14 cellular contexts compared by ENCODE assay signal in the genomic region with DNA sequence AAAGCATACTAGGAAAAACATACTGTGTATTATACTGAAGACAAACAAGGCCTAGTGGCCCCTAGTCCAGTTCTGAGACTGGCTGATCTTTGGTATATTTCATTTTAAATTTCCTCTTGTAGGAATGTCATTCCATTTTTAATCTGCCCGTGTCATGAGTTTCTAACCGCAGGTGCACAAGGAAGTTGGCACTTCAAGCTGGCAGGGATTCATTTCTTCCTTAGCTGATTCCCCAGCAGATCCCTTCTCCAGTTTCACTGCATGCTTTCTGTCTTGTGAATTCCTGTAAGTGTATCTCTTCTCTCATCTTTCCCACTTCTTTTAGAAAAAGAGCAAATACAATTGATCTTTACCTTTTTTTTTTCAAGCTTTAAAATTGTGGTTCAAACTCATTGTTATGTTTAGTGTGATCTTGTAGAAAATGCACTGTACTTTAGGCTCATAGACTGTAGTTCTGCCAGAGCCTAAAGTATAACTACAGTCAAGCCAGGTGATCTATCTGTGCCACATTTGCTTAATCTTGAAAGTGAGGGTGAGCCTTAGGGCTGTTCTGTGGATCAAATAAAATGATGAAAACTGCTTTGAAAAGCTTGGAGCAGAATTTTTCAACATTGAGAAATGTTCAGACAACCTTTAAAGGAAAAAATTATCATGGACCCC. TPM values are rescaled to one million over a fixed set of nuclear protein-coding genes. Genes with fewer than 3 reads are reported as not detected.
DNase-seq lines count a peak whose midpoint lies in the region; ATAC-seq and TF ChIP-seq lines count a peak whose summit lies in the region.
"Had no signal": no experiment of that assay in that cellular context is flagged by ENCODE, and none has a peak within 500 bp of the region (broad histone marks: within the 10 kb centered on the region; RNA-seq: fewer than 3 reads in every experiment).

No MANE protein-coding gene starts in this region.

- H3K9me3 Mint-ChIP-seq in CD4-positive, alpha-beta T cell: no peaks in the 10 kb centered on the region
- H3K9me3 Mint-ChIP-seq: activated T-helper 17 cell treated with anti-CD3 and anti-CD28 coated beads, Interleukin-2, amount 50 U/mL, for 72 hours had no signal

- ATAC-seq in CD4-positive, alpha-beta T cell (ENCODE audit: poor library complexity): no peak
- ATAC-seq in HG03280 (IDR thresholded peaks at IDR 0.05; ENCODE audit: unreplicated experiment): no peak
- ATAC-seq: activated CD8-positive, alpha-beta T cell treated with anti-CD3 and anti-CD28 coated beads, Interleukin-2, amount 10 ng/mL, durations not matched to agents 7 days and 5 days; activated T-helper 17 cell treated with anti-CD3 and anti-CD28 coated beads, Interleukin-2, amount 50 U/mL, for 72 hours had no signal

- peak; percentile 41 for DNase-seq in Daoy (ENCODE audit: low read depth)
- DNase-seq in NCI-H2107 treated with DMSO at 0.1 percent for 48 hours (lab: John Stamatoyannopoulos, UW; ENCODE audit: unreplicated experiment): peak; percentile 48
- no peak for DNase-seq in epithelial cell of prostate (ENCODE audit: low read depth, low spot score)
- peak; percentile 27 for DNase-seq in pons (ENCODE audit: low spot score)
- no peak for DNase-seq in CD4-positive, alpha-beta T cell
- no peak for DNase-seq in GM13977 (ENCODE audit: low spot score)
- DNase-seq in erythroblast (lab: John Stamatoyannopoulos, UW): no peak
- DNase-seq: activated CD8-positive, alpha-beta T cell treated with anti-CD3 and anti-CD28 coated beads, Interleukin-2, amount 10 ng/mL, durations not matched to agents 7 days and 5 days; Right ventricle myocardium superior; stimulated activated CD4-positive, alpha-beta T cell treated with anti-CD3 and anti-CD28 coated beads, Interleukin-2, amount 100 ng/mL, for 48 hours; T-helper 9 cell had no signal

- no peak for TF ChIP-seq POLR2A in erythroblast (IDR thresholded peaks at IDR 0.05; ENCODE audit: low read length)

- H3K27ac Mint-ChIP-seq in CD4-positive, alpha-beta T cell: no peak overlapping the region
- H3K27ac Mint-ChIP-seq: activated CD8-positive, alpha-beta T cell treated with anti-CD3 and anti-CD28 coated beads, Interleukin-2, amount 10 ng/mL, durations not matched to agents 7 days and 5 days; activated T-helper 17 cell treated with anti-CD3 and anti-CD28 coated beads, Interleukin-2, amount 50 U/mL, for 72 hours had no signal

- TF ChIP-seq CTCF in CD4-positive, alpha-beta T cell (IDR thresholded peaks at IDR 0.05): no peak
- no peak for TF ChIP-seq CTCF in GM13977 (IDR thresholded peaks at IDR 0.05; ENCODE audit: extremely low read depth, insufficient read depth, missing control alignments)

- H3K9me3 ChIP-seq in CD4-positive, alpha-beta T cell (ENCODE audit: control insufficient read depth, low read length): no peaks in the 10 kb centered on the region
- H3K9me3 ChIP-seq: BLaER1 treated with 17β-estradiol and CSF1 and Interleukin-3, amounts not matched to agents 10 nM and 100 nM had no signal

- intact Hi-C loops in CD4-positive, alpha-beta T cell (cut with DNase I, micrococcal nuclease): no loop called here

- H3K27me3 Mint-ChIP-seq in CD4-positive, alpha-beta T cell: no peaks in the 10 kb centered on the region

- POLR2A ChIA-PET in CD4-positive, alpha-beta T cell (lab: Charles Lee): no interaction called here

- H3K36me3 Mint-ChIP-seq in CD4-positive, alpha-beta T cell (ENCODE audit: low read depth): no peaks in the 10 kb centered on the region

- CTCF ChIA-PET in CD4-positive, alpha-beta T cell (lab: Charles Lee): interaction anchor here (0.6 to 1.5 kb wide), 2 partner anchors 9 to 101 kb away, joined by 3 to 6 read pairs; no protein-coding TSS in a partner anchor

- in situ Hi-C loops in GM13977 (cut with MboI; ENCODE audit: low pct_unique_long_range_greater_than_20kb, low sequenced_read_pairs, unreplicated experiment): no loop called here

- H3K4me1 Mint-ChIP-seq in CD4-positive, alpha-beta T cell (ENCODE audit: low read depth): no peaks in the 10 kb centered on the region
- H3K4me1 Mint-ChIP-seq: activated T-helper 17 cell treated with anti-CD3 and anti-CD28 coated beads, Interleukin-2, amount 50 U/mL, for 72 hours had no signal

- H3K27me3 ChIP-seq in CD4-positive, alpha-beta T cell (ENCODE audit: control insufficient read depth, insufficient read depth, low read length): no peaks in the 10 kb centered on the region
- H3K27me3 ChIP-seq: BLaER1 treated with 17β-estradiol and CSF1 and Interleukin-3, amounts not matched to agents 10 nM and 100 nM had no signal

- H3K4me3 Mint-ChIP-seq in CD4-positive, alpha-beta T cell: no peak overlapping the region
- H3K4me3 Mint-ChIP-seq: activated CD8-positive, alpha-beta T cell treated with anti-CD3 and anti-CD28 coated beads, Interleukin-2, amount 10 ng/mL, durations not matched to agents 7 days and 5 days; activated T-helper 17 cell treated with anti-CD3 and anti-CD28 coated beads, Interleukin-2, amount 50 U/mL, for 72 hours had no signal

- peak overlapping the region; percentile 4 for H3K27ac ChIP-seq in epithelial cell of prostate
- H3K27ac ChIP-seq in CD4-positive, alpha-beta T cell (ENCODE audit: low read depth, low read length): no peak overlapping the region
- H3K27ac ChIP-seq: BLaER1 treated with 17β-estradiol and CSF1 and Interleukin-3, amounts not matched to agents 10 nM and 100 nM had no signal

RNA-seq across cellular contexts. Expression of a gene that starts 37.0 kb away (rescaled TPM):
- total RNA-seq in Daoy (2014; rRNA removed; shearing (Covaris generic)): 13.6 and 39.7 TPM in 2 replicates
- total RNA-seq in CD4-positive, alpha-beta T cell: 1 to 10 TPM; 3.7 to 4.6 TPM

Comparison
In these comparisons a context has a peak if more than half of its experiments do, and no peak if none do; other contexts are left out.
1. DNase-seq: peak in Daoy (single experiment), NCI-H2107 treated with DMSO at 0.1 percent for 48 hours (single experiment) and pons (single experiment); none in epithelial cell of prostate (single experiment), CD4-positive, alpha-beta T cell (0 of 10), GM13977 (single experiment) and erythroblast (0 of 2).